ENCODE assay signal across 1 cellular context in the genomic region with DNA sequence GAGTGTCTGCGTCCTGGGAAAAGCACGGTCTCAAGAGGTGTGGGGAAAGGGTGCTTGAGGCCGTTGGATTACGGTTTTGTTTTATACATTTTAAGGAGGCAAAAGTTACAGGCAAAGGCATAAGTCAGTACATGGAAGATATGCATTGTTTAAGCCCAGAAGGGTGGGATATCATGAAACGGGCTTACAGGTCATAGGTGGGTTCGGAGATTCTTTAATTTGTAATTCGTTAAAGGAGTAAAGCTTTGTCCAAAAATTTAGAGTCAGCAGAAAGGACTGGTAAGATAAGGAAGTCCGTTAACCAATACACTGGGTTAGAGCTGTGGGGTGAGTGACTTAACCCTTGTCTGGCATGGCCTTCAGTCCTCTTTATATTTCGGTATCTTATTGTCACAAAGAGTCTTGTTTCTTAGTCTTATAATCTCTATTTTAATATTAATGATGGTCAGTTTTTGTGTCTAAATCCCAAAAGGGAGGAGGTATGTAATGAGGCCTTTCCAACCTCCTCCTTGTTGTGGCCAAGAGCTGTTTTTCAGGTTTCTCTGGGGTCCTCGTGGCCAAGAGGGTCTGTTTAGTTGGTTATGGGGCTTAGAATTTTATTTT.
TF ChIP-seq lines count a peak whose summit lies in the region.

No MANE protein-coding gene starts in this region.

TF ChIP-seq in GM23338, 12 proteins besides CTCF, POLR2A, EP300 and RAD21 (continued from another document):
- TF ChIP-seq ZNF462 (CRISPR knock-in tag; IDR thresholded peaks at IDR 0.05) = no peak
- TF ChIP-seq, protein P1, sequence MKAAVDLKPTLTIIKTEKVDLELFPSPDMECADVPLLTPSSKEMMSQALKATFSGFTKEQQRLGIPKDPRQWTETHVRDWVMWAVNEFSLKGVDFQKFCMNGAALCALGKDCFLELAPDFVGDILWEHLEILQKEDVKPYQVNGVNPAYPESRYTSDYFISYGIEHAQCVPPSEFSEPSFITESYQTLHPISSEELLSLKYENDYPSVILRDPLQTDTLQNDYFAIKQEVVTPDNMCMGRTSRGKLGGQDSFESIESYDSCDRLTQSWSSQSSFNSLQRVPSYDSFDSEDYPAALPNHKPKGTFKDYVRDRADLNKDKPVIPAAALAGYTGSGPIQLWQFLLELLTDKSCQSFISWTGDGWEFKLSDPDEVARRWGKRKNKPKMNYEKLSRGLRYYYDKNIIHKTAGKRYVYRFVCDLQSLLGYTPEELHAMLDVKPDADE (IDR thresholded peaks at IDR 0.05) = no peak
- TF ChIP-seq EZH2phosphoT487 (IDR thresholded peaks at IDR 0.05; ENCODE audit: unreplicated experiment) = no peak
- TF ChIP-seq EZH2 (IDR thresholded peaks at IDR 0.05; ENCODE audit: low read depth, unreplicated experiment) = no peak
- no peak for TF ChIP-seq CREB1 (CRISPR knock-in tag; IDR thresholded peaks at IDR 0.05; ENCODE audit: low read depth)
- TF ChIP-seq, protein P2, sequence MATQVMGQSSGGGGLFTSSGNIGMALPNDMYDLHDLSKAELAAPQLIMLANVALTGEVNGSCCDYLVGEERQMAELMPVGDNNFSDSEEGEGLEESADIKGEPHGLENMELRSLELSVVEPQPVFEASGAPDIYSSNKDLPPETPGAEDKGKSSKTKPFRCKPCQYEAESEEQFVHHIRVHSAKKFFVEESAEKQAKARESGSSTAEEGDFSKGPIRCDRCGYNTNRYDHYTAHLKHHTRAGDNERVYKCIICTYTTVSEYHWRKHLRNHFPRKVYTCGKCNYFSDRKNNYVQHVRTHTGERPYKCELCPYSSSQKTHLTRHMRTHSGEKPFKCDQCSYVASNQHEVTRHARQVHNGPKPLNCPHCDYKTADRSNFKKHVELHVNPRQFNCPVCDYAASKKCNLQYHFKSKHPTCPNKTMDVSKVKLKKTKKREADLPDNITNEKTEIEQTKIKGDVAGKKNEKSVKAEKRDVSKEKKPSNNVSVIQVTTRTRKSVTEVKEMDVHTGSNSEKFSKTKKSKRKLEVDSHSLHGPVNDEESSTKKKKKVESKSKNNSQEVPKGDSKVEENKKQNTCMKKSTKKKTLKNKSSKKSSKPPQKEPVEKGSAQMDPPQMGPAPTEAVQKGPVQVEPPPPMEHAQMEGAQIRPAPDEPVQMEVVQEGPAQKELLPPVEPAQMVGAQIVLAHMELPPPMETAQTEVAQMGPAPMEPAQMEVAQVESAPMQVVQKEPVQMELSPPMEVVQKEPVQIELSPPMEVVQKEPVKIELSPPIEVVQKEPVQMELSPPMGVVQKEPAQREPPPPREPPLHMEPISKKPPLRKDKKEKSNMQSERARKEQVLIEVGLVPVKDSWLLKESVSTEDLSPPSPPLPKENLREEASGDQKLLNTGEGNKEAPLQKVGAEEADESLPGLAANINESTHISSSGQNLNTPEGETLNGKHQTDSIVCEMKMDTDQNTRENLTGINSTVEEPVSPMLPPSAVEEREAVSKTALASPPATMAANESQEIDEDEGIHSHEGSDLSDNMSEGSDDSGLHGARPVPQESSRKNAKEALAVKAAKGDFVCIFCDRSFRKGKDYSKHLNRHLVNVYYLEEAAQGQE (IDR thresholded peaks at IDR 0.05; ENCODE audit: unreplicated experiment) = no peak
- TF ChIP-seq ZNF331 (CRISPR knock-in tag; IDR thresholded peaks at IDR 0.05; ENCODE audit: low read depth) = no peak
- no peak for TF ChIP-seq POLR2AphosphoS5 (IDR thresholded peaks at IDR 0.05; ENCODE audit: low read depth)
